ENCODE assay signal across 9 cellular contexts in genomic region chr20:33679758-33680485, GRCh38.
DNase-seq lines count a peak whose midpoint lies in the region; ATAC-seq and TF ChIP-seq lines count a peak whose summit lies in the region.
"Had no signal": no experiment of that assay in that cellular context is flagged by ENCODE, and none has a peak within 500 bp of the region (broad histone marks: within the 10 kb centered on the region; RNA-seq: fewer than 3 reads in every experiment).

No MANE protein-coding gene starts in this region.

- peak; percentile 55 for ATAC-seq in HG02970 (IDR thresholded peaks at IDR 0.05; ENCODE audit: low FRiP score, unreplicated experiment)
- no peak for ATAC-seq in GM18870 (IDR thresholded peaks at IDR 0.05; ENCODE audit: unreplicated experiment)

- POLR2A ChIA-PET in HEK293T (lab: Yijun Ruan, JAX) = interaction anchor here (0.8 kb wide), 1 partner anchor 16 kb away, joined by 8 read pairs; no protein-coding TSS in a partner anchor

- DNase-seq in activated T-cell treated with anti-CD3 and anti-CD28 coated beads, Interleukin-2, amount 50 U/mL, for 1 hour = peak; percentile 49
- DNase-seq in activated T-cell treated with anti-CD3 and anti-CD28 coated beads for 4 hours (no peak), activated T-helper 1 cell treated with Interleukin-2 at 50 U/mL for 16 hours (ENCODE audit: low read depth) (peak; percentile 39), NCI-H1694 treated with DMSO at 0.1 percent for 48 hours (lab: John Stamatoyannopoulos, UW) (no peak), HEK293T (ENCODE audit: extremely low spot score) (no peak)
- DNase-seq in stimulated activated naive CD4-positive, alpha-beta T cell treated with Interleukin-2 at 50 U/mL for 16 hours (lab: John Stamatoyannopoulos, UW) = peak; percentile 28
- DNase-seq: SW 1271 had no signal

- CTCF ChIA-PET in HEK293T (lab: Yijun Ruan, JAX) = no interaction called here

TF ChIP-seq in HEK293T, 16 proteins besides CTCF, POLR2A, EP300 and RAD21:
- TF ChIP-seq FOXM1 (IDR thresholded peaks at IDR 0.05; ENCODE audit: borderline replicate concordance) (no peak), PKNOX1 (IDR thresholded peaks at IDR 0.05) (no peak), HDGF (IDR thresholded peaks at IDR 0.05; ENCODE audit: borderline replicate concordance) (no peak), BHLHE40 (IDR thresholded peaks at IDR 0.05; ENCODE audit: borderline replicate concordance) (no peak), SP1 (IDR thresholded peaks at IDR 0.05) (no peak), L3MBTL2 (conservative IDR thresholded peaks at IDR 0.05) (no peak), NFRKB (IDR thresholded peaks at IDR 0.05) (no peak), FOXA1 (IDR thresholded peaks at IDR 0.05) (no peak), SUZ12 (IDR thresholded peaks at IDR 0.05) (no peak), ARNT (IDR thresholded peaks at IDR 0.05) (no peak), LEF1 (IDR thresholded peaks at IDR 0.05; ENCODE audit: borderline replicate concordance) (no peak), ZNF384 (IDR thresholded peaks at IDR 0.05) (no peak), CTBP1 (IDR thresholded peaks at IDR 0.05; ENCODE audit: borderline replicate concordance) (no peak), FOXK2 (IDR thresholded peaks at IDR 0.05) (no peak), ELF4 (IDR thresholded peaks at IDR 0.05) (no peak), TARDBP (IDR thresholded peaks at IDR 0.05) (no peak)

Comparison
In these comparisons a context has a peak if more than half of its experiments do, and no peak if none do; other contexts are left out.
1. DNase-seq: peak in activated T-cell treated with anti-CD3 and anti-CD28 coated beads, Interleukin-2, amount 50 U/mL, for 1 hour (single experiment), activated T-helper 1 cell treated with Interleukin-2 at 50 U/mL for 16 hours (single experiment) and stimulated activated naive CD4-positive, alpha-beta T cell treated with Interleukin-2 at 50 U/mL for 16 hours (single experiment); none in activated T-cell treated with anti-CD3 and anti-CD28 coated beads for 4 hours (single experiment), NCI-H1694 treated with DMSO at 0.1 percent for 48 hours (single experiment) and HEK293T (single experiment).